Comparison of ENCODE assay signal across 8 cellular contexts in genomic region chrX:139930923-139931645, GRCh38. TPM values are rescaled to one million over a fixed set of nuclear protein-coding genes. Genes with fewer than 3 reads are reported as not detected.
A peak's percentile ranks its signal among the peaks of the same experiment; 100 is the strongest.
DNase-seq lines count a peak whose midpoint lies in the region; ATAC-seq and TF ChIP-seq lines count a peak whose summit lies in the region.

No MANE protein-coding gene starts in this region.

- H3K27me3 Mint-ChIP-seq in activated T-cell treated with anti-CD3 and anti-CD28 coated beads, Interleukin-2, amount 50 U/mL, for 72 hours (ENCODE audit: low read depth) = peaks cover 11% of the 10 kb centered on the region
- H3K27me3 Mint-ChIP-seq in osteocyte (ENCODE audit: unreplicated experiment) = no peaks in the 10 kb centered on the region

- H3K4me3 Mint-ChIP-seq in activated T-cell treated with anti-CD3 and anti-CD28 coated beads, Interleukin-2, amount 50 U/mL, for 72 hours = peak overlapping the region; percentile 71 to 80
- H3K4me3 Mint-ChIP-seq in osteocyte (ENCODE audit: unreplicated experiment) = peak overlapping the region; percentile 78

- TF ChIP-seq CTCF in foreskin keratinocyte (conservative IDR thresholded peaks at IDR 0.05) (no peak), osteocyte (IDR thresholded peaks at IDR 0.05) (no peak)

- peaks cover 27% of the 10 kb centered on the region for H3K4me1 Mint-ChIP-seq in activated T-cell treated with anti-CD3 and anti-CD28 coated beads, Interleukin-2, amount 50 U/mL, for 72 hours (ENCODE audit: low read depth)
- H3K4me1 Mint-ChIP-seq in osteocyte (ENCODE audit: unreplicated experiment) = peaks cover 37% of the 10 kb centered on the region

- no peaks in the 10 kb centered on the region for H3K27me3 ChIP-seq in foreskin keratinocyte

- ATAC-seq in activated T-cell treated with anti-CD3 and anti-CD28 coated beads, Interleukin-2, amount 50 U/mL, for 72 hours (replicated peaks in 1 of 2) = peak; percentile 2 to 4
- ATAC-seq in foreskin keratinocyte = peak; percentile 2
- no peak for ATAC-seq in GM21825 (IDR thresholded peaks at IDR 0.05; ENCODE audit: unreplicated experiment)
- ATAC-seq in HG02678 (IDR thresholded peaks at IDR 0.05; ENCODE audit: unreplicated experiment) = no peak
- no peak for ATAC-seq in HG02884 (IDR thresholded peaks at IDR 0.05; ENCODE audit: unreplicated experiment)

- DNase-seq in NAMALWA (ENCODE audit: low spot score) (peak; percentile 46), foreskin keratinocyte (no peak), osteocyte (ENCODE audit: extremely low spot score, unreplicated experiment) (no peak)
- DNase-seq in activated T-cell treated with anti-CD3 and anti-CD28 coated beads, Interleukin-2, amount 50 U/mL, for 72 hours = peak; percentile 21 to 26

- H3K4me1 ChIP-seq in foreskin keratinocyte = peaks cover 4% of the 10 kb centered on the region

- peaks cover 0 to 3% of the 10 kb centered on the region in 2 donors for H3K36me3 Mint-ChIP-seq in activated T-cell treated with anti-CD3 and anti-CD28 coated beads, Interleukin-2, amount 50 U/mL, for 72 hours (ENCODE audit: insufficient read depth in 2 of 2)
- H3K36me3 Mint-ChIP-seq in osteocyte (ENCODE audit: unreplicated experiment) = no peaks in the 10 kb centered on the region

- no peaks in the 10 kb centered on the region for H3K9me3 Mint-ChIP-seq in activated T-cell treated with anti-CD3 and anti-CD28 coated beads, Interleukin-2, amount 50 U/mL, for 72 hours
- H3K9me3 Mint-ChIP-seq in osteocyte (ENCODE audit: unreplicated experiment) = no peaks in the 10 kb centered on the region

- H3K27ac ChIP-seq in foreskin keratinocyte = peak overlapping the region; percentile 43

- peak overlapping the region; percentile 42 for H3K27ac Mint-ChIP-seq in activated T-cell treated with anti-CD3 and anti-CD28 coated beads, Interleukin-2, amount 50 U/mL, for 72 hours
- H3K27ac Mint-ChIP-seq in osteocyte (ENCODE audit: unreplicated experiment) = peak overlapping the region; percentile 66

- peak overlapping the region; percentile 73 for H3K4me3 ChIP-seq in GM08714 (ENCODE audit: low read length)

RNA-seq across cellular contexts. Expression of gene ATP11C, which starts 1.8 kb away (rescaled TPM):
- 10 to 100 TPM; 15.6 to 19.1 TPM for total RNA-seq in activated T-cell treated with anti-CD3 and anti-CD28 coated beads, Interleukin-2, amount 50 U/mL, for 72 hours
- total RNA-seq in foreskin keratinocyte = 15.9 and 16.8 TPM in 2 replicates
- polyA plus RNA-seq in foreskin keratinocyte = 5.1 and 5.2 TPM in 2 replicates
- total RNA-seq in osteocyte = 24.1 and 26.2 TPM in 2 replicates

RNA-seq across cellular contexts. Expression of gene CXorf66, which starts 34.2 kb away (rescaled TPM):
- total RNA-seq in activated T-cell treated with anti-CD3 and anti-CD28 coated beads, Interleukin-2, amount 50 U/mL, for 72 hours = not detected
- total RNA-seq in foreskin keratinocyte = not detected in 2 replicates
- not detected in 2 replicates for polyA plus RNA-seq in foreskin keratinocyte
- total RNA-seq in osteocyte = not detected in 2 replicates

Comparison
In these comparisons a context has a peak if more than half of its experiments do, and no peak if none do; other contexts are left out.
1. DNase-seq: peak in NAMALWA (single experiment) and activated T-cell treated with anti-CD3 and anti-CD28 coated beads, Interleukin-2, amount 50 U/mL, for 72 hours (2 of 2); none in foreskin keratinocyte (0 of 2) and osteocyte (single experiment).
2. ATAC-seq: peak in activated T-cell treated with anti-CD3 and anti-CD28 coated beads, Interleukin-2, amount 50 U/mL, for 72 hours (2 of 2) and foreskin keratinocyte (single experiment); none in GM21825 (single experiment), HG02678 (single experiment) and HG02884 (single experiment).